ENCODE assay signal across 21 cellular contexts in the genomic region with DNA sequence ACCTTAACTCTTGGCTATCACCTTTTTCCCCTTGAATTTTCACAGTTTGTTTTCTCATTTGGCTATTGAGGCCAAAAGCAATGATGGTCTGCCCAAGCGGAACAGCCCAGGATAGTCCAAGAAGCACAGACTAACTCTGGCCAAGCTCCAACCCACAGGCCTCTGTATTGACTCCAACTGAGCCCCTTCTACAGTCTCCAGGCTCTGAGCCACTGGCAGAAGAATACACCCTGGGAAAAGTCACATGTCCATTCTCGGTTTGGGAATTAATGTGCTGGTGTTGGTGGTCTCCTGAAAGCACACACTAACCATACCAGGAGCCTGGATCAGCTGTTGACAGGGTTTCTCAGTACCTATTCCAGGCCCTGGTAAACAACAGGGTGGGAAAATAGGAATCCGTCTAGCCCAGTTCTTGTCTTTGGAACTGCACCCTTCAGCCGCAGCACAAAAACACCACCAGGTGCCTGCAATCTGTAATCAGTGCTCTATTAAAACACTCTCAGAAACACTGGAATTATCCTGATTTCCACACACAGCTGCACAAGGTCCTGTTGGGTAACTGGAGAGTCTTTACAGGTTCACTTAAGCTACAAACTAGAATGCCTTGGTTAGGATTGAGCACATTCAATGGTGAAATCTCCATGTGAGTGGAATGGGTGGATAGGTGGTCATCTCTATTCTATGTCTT.
DNase-seq lines count a peak whose midpoint lies in the region; ATAC-seq and TF ChIP-seq lines count a peak whose summit lies in the region.
"Had no signal": no experiment of that assay in that cellular context is flagged by ENCODE, and none has a peak within 500 bp of the region (broad histone marks: within the 10 kb centered on the region; RNA-seq: fewer than 3 reads in every experiment).

No MANE protein-coding gene starts in this region.

- H3K9me3 ChIP-seq in effector memory CD4-positive, alpha-beta T cell (ENCODE audit: control insufficient read depth, low read length): no peaks in the 10 kb centered on the region
- H3K9me3 ChIP-seq: pancreas had no signal

- no peak for TF ChIP-seq CTCF in VCaP (conservative IDR thresholded peaks at IDR 0.05)

- intact Hi-C loops in left cardiac atrium (cut with DNase I) (no loop called here), sciatic nerve (cut with DNase I) (no loop called here)

- H3K36me3 ChIP-seq in effector memory CD4-positive, alpha-beta T cell (ENCODE audit: control insufficient read depth, insufficient read depth, low read length): no peaks in the 10 kb centered on the region
- H3K36me3 ChIP-seq: pancreas had no signal

- H3K4me1 ChIP-seq in effector memory CD4-positive, alpha-beta T cell (ENCODE audit: control insufficient read depth, insufficient read depth, low read length, poor library complexity, severe bottlenecking): no peaks in the 10 kb centered on the region

- DNase-seq in DMS 273 treated with DMSO at 0.1 percent for 48 hours (lab: John Stamatoyannopoulos, UW) (peak; percentile 5), left cardiac atrium (no peak), sciatic nerve (ENCODE audit: low spot score) (peak; percentile 68), cerebellum (ENCODE audit: low spot score) (no peak)
- no peak for DNase-seq in effector memory CD4-positive, alpha-beta T cell
- DNase-seq in stimulated activated CD4-positive, alpha-beta T cell treated with anti-CD3 and anti-CD28 coated beads, Interleukin-2, amount 100 ng/mL, for 48 hours: no peak
- DNase-seq: activated CD4-positive, CD25-positive, alpha-beta regulatory T cell treated with anti-CD3 and anti-CD28 coated beads, Interleukin-2, amount 50 U/mL, for 72 hours; activated naive CD4-positive, alpha-beta T cell treated with anti-CD3 and anti-CD28 coated beads, Interleukin-2, amount 10 ng/mL, durations not matched to agents 7 days and 5 days; aorta; DMS153; endodermal cell; GDM1; H9; left colon; NCI-H1436; NCI-H2171 treated with DMSO at 0.1 percent for 48 hours; nephron progenitor cell; pancreas; SW 1271 had no signal

- no peak overlapping the region for H3K4me3 ChIP-seq in effector memory CD4-positive, alpha-beta T cell (ENCODE audit: insufficient read depth, low read depth, low read length, poor library complexity, severe bottlenecking)
- H3K4me3 ChIP-seq: pancreas had no signal

- peak; percentile 67 to 69 for ATAC-seq in left cardiac atrium
- ATAC-seq in sciatic nerve: peak; percentile 92
- ATAC-seq in HG02610 (IDR thresholded peaks at IDR 0.05; ENCODE audit: unreplicated experiment): no peak
- ATAC-seq: left colon had no signal

- no peaks in the 10 kb centered on the region for H3K27me3 ChIP-seq in effector memory CD4-positive, alpha-beta T cell (replicated peaks; ENCODE audit: control insufficient read depth, insufficient read depth, low read length, poor library complexity, severe bottlenecking)
- H3K27me3 ChIP-seq: pancreas had no signal

- peak overlapping the region; percentile 88 for H3K27ac ChIP-seq in VCaP
- no peak overlapping the region for H3K27ac ChIP-seq in effector memory CD4-positive, alpha-beta T cell (ENCODE audit: insufficient read depth, low read length, poor library complexity, severe bottlenecking)

Comparison
In these comparisons a context has a peak if more than half of its experiments do, and no peak if none do; other contexts are left out.
1. DNase-seq: peak in DMS 273 treated with DMSO at 0.1 percent for 48 hours (single experiment) and sciatic nerve (single experiment); none in left cardiac atrium (single experiment), effector memory CD4-positive, alpha-beta T cell (0 of 3), stimulated activated CD4-positive, alpha-beta T cell treated with anti-CD3 and anti-CD28 coated beads, Interleukin-2, amount 100 ng/mL, for 48 hours (0 of 2) and cerebellum (single experiment).